ENCODE assay signal across 2 cellular contexts in the genomic region with DNA sequence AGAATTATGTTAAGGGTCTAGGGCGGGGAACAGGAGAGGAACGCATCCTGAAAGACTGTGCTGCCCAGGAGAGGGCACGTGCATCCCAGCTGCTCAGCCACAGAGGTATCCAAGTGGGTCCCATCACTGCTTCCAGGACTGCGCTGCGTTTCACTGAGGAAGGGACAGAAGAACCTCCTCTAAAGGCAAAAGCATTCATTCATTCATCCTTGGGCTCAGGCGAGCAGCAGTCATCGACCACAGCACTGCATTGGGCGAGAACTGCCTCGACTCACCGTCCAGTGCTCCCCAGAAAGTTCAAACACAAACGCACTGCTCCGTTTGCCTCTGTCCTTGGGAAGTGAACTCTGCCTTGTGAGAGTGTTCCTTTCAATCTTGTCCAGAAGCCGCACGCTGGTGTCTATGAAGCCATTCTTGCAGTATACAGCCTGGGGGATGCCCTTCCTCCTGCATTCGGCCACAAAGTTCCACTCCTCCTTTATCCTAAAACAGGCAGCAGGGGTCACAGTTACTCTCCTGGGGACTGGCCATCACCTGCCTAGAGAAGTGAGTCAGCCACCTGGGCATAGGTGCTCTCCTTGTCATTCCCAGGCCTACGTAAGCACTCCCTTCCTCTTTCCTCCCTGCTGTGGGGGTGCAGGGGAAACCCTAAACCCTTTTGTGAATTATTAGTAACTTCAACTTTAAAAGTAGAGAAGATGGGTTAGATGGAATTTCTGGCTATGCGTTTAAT.
TF ChIP-seq lines count a peak whose summit lies in the region.

No MANE protein-coding gene starts in this region.

TF ChIP-seq in K562, 482 proteins besides CTCF, POLR2A, EP300 and RAD21:
- no peak for TF ChIP-seq DMBX1 (CRISPR knock-in tag; IDR thresholded peaks at IDR 0.05; ENCODE audit: borderline replicate concordance)
- TF ChIP-seq, protein P1, sequence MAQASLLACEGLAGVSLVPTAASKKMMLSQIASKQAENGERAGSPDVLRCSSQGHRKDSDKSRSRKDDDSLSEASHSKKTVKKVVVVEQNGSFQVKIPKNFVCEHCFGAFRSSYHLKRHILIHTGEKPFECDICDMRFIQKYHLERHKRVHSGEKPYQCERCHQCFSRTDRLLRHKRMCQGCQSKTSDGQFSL (CRISPR knock-in tag; IDR thresholded peaks at IDR 0.05) = 0 out of 2 replicates have a peak, but pooled peaks have one; percentile 34
- TF ChIP-seq, protein P1 (tag; IDR thresholded peaks at IDR 0.05) = no peak

TF ChIP-seq in SK-N-SH treated with all-trans-retinoic acid at 6 μM for 48 hours, 23 proteins besides CTCF, POLR2A, EP300 and RAD21:
- no peak for TF ChIP-seq ZFP30 (CRISPR knock-in tag; IDR thresholded peaks at IDR 0.05)
- TF ChIP-seq, protein P2, sequence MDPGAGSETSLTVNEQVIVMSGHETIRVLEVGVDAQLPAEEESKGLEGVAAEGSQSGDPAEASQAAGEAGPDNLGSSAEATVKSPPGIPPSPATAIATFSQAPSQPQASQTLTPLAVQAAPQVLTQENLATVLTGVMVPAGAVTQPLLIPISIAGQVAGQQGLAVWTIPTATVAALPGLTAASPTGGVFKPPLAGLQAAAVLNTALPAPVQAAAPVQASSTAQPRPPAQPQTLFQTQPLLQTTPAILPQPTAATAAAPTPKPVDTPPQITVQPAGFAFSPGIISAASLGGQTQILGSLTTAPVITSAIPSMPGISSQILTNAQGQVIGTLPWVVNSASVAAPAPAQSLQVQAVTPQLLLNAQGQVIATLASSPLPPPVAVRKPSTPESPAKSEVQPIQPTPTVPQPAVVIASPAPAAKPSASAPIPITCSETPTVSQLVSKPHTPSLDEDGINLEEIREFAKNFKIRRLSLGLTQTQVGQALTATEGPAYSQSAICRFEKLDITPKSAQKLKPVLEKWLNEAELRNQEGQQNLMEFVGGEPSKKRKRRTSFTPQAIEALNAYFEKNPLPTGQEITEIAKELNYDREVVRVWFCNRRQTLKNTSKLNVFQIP (CRISPR knock-in tag; IDR thresholded peaks at IDR 0.05; ENCODE audit: borderline replicate concordance, low read depth) = no peak
- TF ChIP-seq ZC3H10 (CRISPR knock-in tag; IDR thresholded peaks at IDR 0.05) = no peak
- TF ChIP-seq, protein P3, sequence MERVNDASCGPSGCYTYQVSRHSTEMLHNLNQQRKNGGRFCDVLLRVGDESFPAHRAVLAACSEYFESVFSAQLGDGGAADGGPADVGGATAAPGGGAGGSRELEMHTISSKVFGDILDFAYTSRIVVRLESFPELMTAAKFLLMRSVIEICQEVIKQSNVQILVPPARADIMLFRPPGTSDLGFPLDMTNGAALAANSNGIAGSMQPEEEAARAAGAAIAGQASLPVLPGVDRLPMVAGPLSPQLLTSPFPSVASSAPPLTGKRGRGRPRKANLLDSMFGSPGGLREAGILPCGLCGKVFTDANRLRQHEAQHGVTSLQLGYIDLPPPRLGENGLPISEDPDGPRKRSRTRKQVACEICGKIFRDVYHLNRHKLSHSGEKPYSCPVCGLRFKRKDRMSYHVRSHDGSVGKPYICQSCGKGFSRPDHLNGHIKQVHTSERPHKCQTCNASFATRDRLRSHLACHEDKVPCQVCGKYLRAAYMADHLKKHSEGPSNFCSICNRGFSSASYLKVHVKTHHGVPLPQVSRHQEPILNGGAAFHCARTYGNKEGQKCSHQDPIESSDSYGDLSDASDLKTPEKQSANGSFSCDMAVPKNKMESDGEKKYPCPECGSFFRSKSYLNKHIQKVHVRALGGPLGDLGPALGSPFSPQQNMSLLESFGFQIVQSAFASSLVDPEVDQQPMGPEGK (CRISPR knock-in tag; IDR thresholded peaks at IDR 0.05; ENCODE audit: borderline replicate concordance) = no peak
- no peak for TF ChIP-seq ZFP3 (CRISPR knock-in tag; IDR thresholded peaks at IDR 0.05)
- no peak for TF ChIP-seq CSDC2 (CRISPR knock-in tag; IDR thresholded peaks at IDR 0.05)
- TF ChIP-seq ISL1 (CRISPR knock-in tag; IDR thresholded peaks at IDR 0.05) = no peak
- TF ChIP-seq TCF4 (CRISPR knock-in tag; IDR thresholded peaks at IDR 0.05; ENCODE audit: borderline replicate concordance) = no peak
- TF ChIP-seq ESRRG (CRISPR knock-in tag; IDR thresholded peaks at IDR 0.05) = no peak
- no peak for TF ChIP-seq SNAI2 (CRISPR knock-in tag; IDR thresholded peaks at IDR 0.05)
- TF ChIP-seq, protein P4, sequence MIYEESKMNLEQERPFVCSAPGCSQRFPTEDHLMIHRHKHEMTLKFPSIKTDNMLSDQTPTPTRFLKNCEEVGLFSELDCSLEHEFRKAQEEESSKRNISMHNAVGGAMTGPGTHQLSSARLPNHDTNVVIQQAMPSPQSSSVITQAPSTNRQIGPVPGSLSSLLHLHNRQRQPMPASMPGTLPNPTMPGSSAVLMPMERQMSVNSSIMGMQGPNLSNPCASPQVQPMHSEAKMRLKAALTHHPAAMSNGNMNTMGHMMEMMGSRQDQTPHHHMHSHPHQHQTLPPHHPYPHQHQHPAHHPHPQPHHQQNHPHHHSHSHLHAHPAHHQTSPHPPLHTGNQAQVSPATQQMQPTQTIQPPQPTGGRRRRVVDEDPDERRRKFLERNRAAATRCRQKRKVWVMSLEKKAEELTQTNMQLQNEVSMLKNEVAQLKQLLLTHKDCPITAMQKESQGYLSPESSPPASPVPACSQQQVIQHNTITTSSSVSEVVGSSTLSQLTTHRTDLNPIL (CRISPR knock-in tag; IDR thresholded peaks at IDR 0.05; ENCODE audit: low read depth) = no peak
- TF ChIP-seq PPARA (CRISPR knock-in tag; IDR thresholded peaks at IDR 0.05; ENCODE audit: borderline replicate concordance) = no peak
TF ChIP-seq in SK-N-SH treated with all-trans-retinoic acid at 6 μM for 48 hours: peak in this region for 0.
